In the genomic region with DNA sequence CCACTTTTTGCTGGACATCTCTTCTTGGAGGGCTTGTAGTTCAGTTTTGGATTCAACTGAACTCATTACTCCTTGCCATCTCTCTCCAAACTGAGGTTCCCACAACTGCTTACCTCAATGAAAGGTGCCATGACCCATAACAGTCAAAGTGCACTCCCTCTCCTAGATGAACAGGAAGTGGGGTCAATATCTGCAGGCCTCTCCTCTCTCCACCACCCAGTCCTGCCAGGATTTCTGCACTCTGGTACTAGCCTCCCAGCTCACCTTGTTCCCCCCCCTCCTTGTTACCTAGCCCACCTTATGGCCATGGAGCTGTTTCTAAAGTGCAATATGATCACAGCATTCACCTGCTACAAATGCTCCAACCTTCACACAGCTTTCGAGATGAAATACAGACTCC, we compare ENCODE assay signal across 27 cellular contexts. TPM values are rescaled to one million over a fixed set of nuclear protein-coding genes. Genes with fewer than 3 reads are reported as not detected.
"Had no signal": no experiment of that assay in that cellular context is flagged by ENCODE, and none has a peak within 500 bp of the region (broad histone marks: within the 10 kb centered on the region; RNA-seq: fewer than 3 reads in every experiment).

No MANE protein-coding gene starts in this region.

- H3K9ac ChIP-seq: neural progenitor cell had no signal

- H3K36me3 Mint-ChIP-seq: activated CD8-positive, alpha-beta memory T cell treated with anti-CD3 and anti-CD28 coated beads, Interleukin-2, amount 10 ng/mL, durations not matched to agents 7 days and 5 days had no signal

- H3K27me3 ChIP-seq: gastroesophageal sphincter, neural progenitor cell, right atrium auricular region, testis, transverse colon, uterus had no signal

- DNase-seq: activated CD4-positive, alpha-beta T cell treated with anti-CD3 and anti-CD28 coated beads for 36 hours; activated CD4-positive, CD25-positive, alpha-beta regulatory T cell; activated CD8-positive, alpha-beta memory T cell treated with anti-CD3 and anti-CD28 coated beads, Interleukin-2, amount 10 ng/mL, durations not matched to agents 7 days and 5 days; activated CD8-positive, alpha-beta T cell treated with anti-CD3 and anti-CD28 coated beads, Interleukin-2, amount 10 ng/mL, durations not matched to agents 7 days and 5 days; activated naive CD4-positive, alpha-beta T cell; activated T-cell treated with anti-CD3 and anti-CD28 coated beads, Interleukin-2, amount 50 U/mL, for 72 hours; dermis blood vessel endothelial cell; effector CD4-positive, alpha-beta T cell; hippocampal formation; kidney; left colon; mammary epithelial cell; naive B cell; occipital lobe; spleen; stimulated activated CD4-positive, alpha-beta T cell treated with anti-CD3 and anti-CD28 coated beads, Interleukin-2, amount 100 ng/mL, for 48 hours; stimulated activated naive CD4-positive, alpha-beta T cell treated with Interleukin-2 at 50 U/mL for 16 hours; T-helper 1 cell; testis; transverse colon; uterus had no signal

- H2AFZ ChIP-seq: neural progenitor cell had no signal

- H3K36me3 ChIP-seq: gastroesophageal sphincter, neural progenitor cell, right atrium auricular region, spleen, transverse colon, uterus had no signal

- H3K4me2 ChIP-seq: neural progenitor cell had no signal

- H3K4me3 ChIP-seq: gastroesophageal sphincter, neural progenitor cell, right atrium auricular region, spleen, testis, transverse colon, uterus had no signal

- H3K27me3 Mint-ChIP-seq: naive B cell had no signal

- H3K4me3 Mint-ChIP-seq: activated CD4-positive, alpha-beta T cell treated with anti-CD3 and anti-CD28 coated beads for 36 hours; activated CD8-positive, alpha-beta memory T cell treated with anti-CD3 and anti-CD28 coated beads, Interleukin-2, amount 10 ng/mL, durations not matched to agents 7 days and 5 days; activated CD8-positive, alpha-beta T cell treated with anti-CD3 and anti-CD28 coated beads, Interleukin-2, amount 10 ng/mL, durations not matched to agents 7 days and 5 days; activated T-cell treated with anti-CD3 and anti-CD28 coated beads, Interleukin-2, amount 50 U/mL, for 72 hours; mesothelial cell of epicardium; naive B cell; neural progenitor cell; T-helper 2 cell treated with Interferon-gamma antibody and Interleukin-4, amounts not matched to agents 5 μg/mL and 100 μg/mL, for 36 hours had no signal

- H3K27ac ChIP-seq: gastroesophageal sphincter, neural progenitor cell, right atrium auricular region, spleen, testis, transverse colon, uterus had no signal

- H3K9me3 Mint-ChIP-seq: activated naive CD4-positive, alpha-beta T cell treated with anti-CD3 and anti-CD28 coated beads, Interleukin-2, amount 50 U/mL, for 72 hours; activated T-cell treated with anti-CD3 and anti-CD28 coated beads, Interleukin-2, amount 50 U/mL, for 72 hours; mesothelial cell of epicardium; naive B cell; neural progenitor cell; T-helper 2 cell treated with Interferon-gamma antibody and Interleukin-4, amounts not matched to agents 5 μg/mL and 100 μg/mL, for 36 hours had no signal

- H3K27ac Mint-ChIP-seq: activated CD4-positive, alpha-beta T cell treated with anti-CD3 and anti-CD28 coated beads for 36 hours; activated CD8-positive, alpha-beta memory T cell treated with anti-CD3 and anti-CD28 coated beads, Interleukin-2, amount 10 ng/mL, durations not matched to agents 7 days and 5 days; activated CD8-positive, alpha-beta T cell treated with anti-CD3 and anti-CD28 coated beads, Interleukin-2, amount 10 ng/mL, durations not matched to agents 7 days and 5 days; activated naive CD4-positive, alpha-beta T cell treated with anti-CD3 and anti-CD28 coated beads, Interleukin-2, amount 50 U/mL, for 72 hours; activated T-cell treated with anti-CD3 and anti-CD28 coated beads, Interleukin-2, amount 50 U/mL, for 72 hours; mesothelial cell of epicardium; neural progenitor cell; T-helper 2 cell treated with Interferon-gamma antibody and Interleukin-4, amounts not matched to agents 5 μg/mL and 100 μg/mL, for 36 hours had no signal

- H3K9me3 ChIP-seq: gastroesophageal sphincter, right atrium auricular region, spleen, testis, transverse colon, uterus had no signal

RNA-seq across cellular contexts. Expression of gene LHFPL2, which starts 5.9 kb away (rescaled TPM):
- total RNA-seq: activated CD8-positive, alpha-beta memory T cell treated with anti-CD3 and anti-CD28 coated beads, Interleukin-2, amount 10 ng/mL, durations not matched to agents 7 days and 5 days had no signal
